22 cellular contexts compared by ENCODE assay signal in the genomic region with DNA sequence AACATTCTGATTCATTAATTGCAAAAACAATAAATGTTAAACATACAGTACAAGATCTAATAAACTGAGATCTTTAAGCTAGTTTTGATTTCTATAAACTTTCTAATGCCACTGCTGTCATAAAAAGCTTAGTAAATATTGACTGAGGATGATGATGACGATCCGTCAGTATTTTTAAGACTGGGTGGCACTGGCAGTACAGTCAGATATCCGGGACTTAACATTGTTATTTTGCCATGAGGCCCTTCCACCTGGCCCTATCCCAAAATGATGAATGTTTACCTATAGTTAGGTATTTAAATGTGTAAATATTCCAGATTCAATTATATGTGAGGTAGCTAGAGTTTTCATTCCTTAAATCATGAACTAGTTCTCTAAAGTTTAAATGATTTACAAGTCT.
A peak's percentile ranks its signal among the peaks of the same experiment; 100 is the strongest.
DNase-seq lines count a peak whose midpoint lies in the region; ATAC-seq and TF ChIP-seq lines count a peak whose summit lies in the region.
"Had no signal": no experiment of that assay in that cellular context is flagged by ENCODE, and none has a peak within 500 bp of the region (broad histone marks: within the 10 kb centered on the region; RNA-seq: fewer than 3 reads in every experiment).

No MANE protein-coding gene starts in this region.

- H3K27ac ChIP-seq in endodermal cell (ENCODE audit: low read depth, low read length): no peak overlapping the region
- H3K27ac ChIP-seq: hepatocyte, lower lobe of right lung, skin epidermis had no signal

- no peaks in the 10 kb centered on the region for H3K36me3 ChIP-seq in endodermal cell (ENCODE audit: control insufficient read depth, insufficient read depth, low read length)
- H3K36me3 ChIP-seq: lower lobe of right lung had no signal

- H3K4me1 Mint-ChIP-seq in endodermal cell: peaks cover 8% of the 10 kb centered on the region
- H3K4me1 Mint-ChIP-seq in activated CD8-positive, alpha-beta T cell treated with anti-CD3 and anti-CD28 coated beads, Interleukin-2, amount 10 ng/mL, durations not matched to agents 7 days and 5 days (ENCODE audit: low read depth): no peaks in the 10 kb centered on the region
- H3K4me1 Mint-ChIP-seq in activated CD8-positive, alpha-beta T cell treated with anti-CD3 and anti-CD28 coated beads for 36 hours (ENCODE audit: low read depth): no peaks in the 10 kb centered on the region
- H3K4me1 Mint-ChIP-seq: CD8-positive, alpha-beta memory T cell had no signal

- 100% methylated on average over 2 to 3 of the region's 3 CpGs for WGBS in endodermal cell (ENCODE audit: insufficient coverage in 1 of 2, insufficient read length in 1 of 2), 2 experiments

- H3K9me3 ChIP-seq in endodermal cell (ENCODE audit: control insufficient read depth, low read length): no peaks in the 10 kb centered on the region
- H3K9me3 ChIP-seq: lower lobe of right lung had no signal

- no peak for ATAC-seq in activated CD8-positive, alpha-beta T cell treated with anti-CD3 and anti-CD28 coated beads, Interleukin-2, amount 10 ng/mL, durations not matched to agents 7 days and 5 days
- ATAC-seq in activated CD8-positive, alpha-beta T cell treated with anti-CD3 and anti-CD28 coated beads for 36 hours: no peak
- ATAC-seq: lower lobe of right lung, WTC11 had no signal

- CTCF ChIA-PET in activated CD8-positive, alpha-beta T cell treated with anti-CD3 and anti-CD28 coated beads, Interleukin-2, amount 10 ng/mL, durations not matched to agents 7 days and 5 days (lab: Charles Lee): no interaction called here
- CTCF ChIA-PET in activated CD8-positive, alpha-beta T cell treated with anti-CD3 and anti-CD28 coated beads for 36 hours (lab: Charles Lee): no interaction called here

- H3K4me1 ChIP-seq in endodermal cell (ENCODE audit: control insufficient read depth, insufficient read depth, low read length): no peaks in the 10 kb centered on the region
- H3K4me1 ChIP-seq: lower lobe of right lung had no signal

- no peaks in the 10 kb centered on the region for H3K27me3 ChIP-seq in endodermal cell (ENCODE audit: control insufficient read depth, insufficient read depth, low read length, poor library complexity, severe bottlenecking)
- H3K27me3 ChIP-seq: hepatocyte had no signal

- H3K9ac ChIP-seq in endodermal cell (ENCODE audit: extremely low read depth, low read length, poor library complexity, severe bottlenecking): no peak overlapping the region

- peaks cover 16% of the 10 kb centered on the region for H3K36me3 Mint-ChIP-seq in endodermal cell (ENCODE audit: low read depth)
- H3K36me3 Mint-ChIP-seq in activated CD8-positive, alpha-beta T cell treated with anti-CD3 and anti-CD28 coated beads, Interleukin-2, amount 10 ng/mL, durations not matched to agents 7 days and 5 days (ENCODE audit: low read depth): no peaks in the 10 kb centered on the region
- H3K36me3 Mint-ChIP-seq in activated CD8-positive, alpha-beta T cell treated with anti-CD3 and anti-CD28 coated beads for 36 hours (ENCODE audit: low read depth): no peaks in the 10 kb centered on the region
- H3K36me3 Mint-ChIP-seq: CD8-positive, alpha-beta memory T cell had no signal

- POLR2A ChIA-PET in activated CD8-positive, alpha-beta T cell treated with anti-CD3 and anti-CD28 coated beads, Interleukin-2, amount 10 ng/mL, durations not matched to agents 7 days and 5 days (lab: Charles Lee): no interaction called here
- POLR2A ChIA-PET in activated CD8-positive, alpha-beta T cell treated with anti-CD3 and anti-CD28 coated beads for 36 hours (lab: Charles Lee): no interaction called here

- no peak for TF ChIP-seq CTCF in LNCaP clone FGC (IDR thresholded peaks at IDR 0.05; ENCODE audit: control insufficient read depth, extremely low read depth, insufficient read depth)
- TF ChIP-seq CTCF in epithelial cell of esophagus (IDR thresholded peaks at IDR 0.05; ENCODE audit: insufficient read depth, low read depth, low read length, missing control alignments): no peak
- no peak for TF ChIP-seq CTCF in endodermal cell (conservative IDR thresholded peaks at IDR 0.05)
- TF ChIP-seq CTCF in activated CD8-positive, alpha-beta T cell treated with anti-CD3 and anti-CD28 coated beads for 36 hours (IDR thresholded peaks at IDR 0.05): no peak

- H3K4me3 ChIP-seq in LNCaP clone FGC (ENCODE audit: low read depth, low read length) (no peak overlapping the region), epithelial cell of esophagus (ENCODE audit: low read length) (no peak overlapping the region), endodermal cell (ENCODE audit: low read length) (no peak overlapping the region)
- H3K4me3 ChIP-seq: hepatocyte, lower lobe of right lung, skin epidermis had no signal

- DNase-seq in DMS153 (lab: John Stamatoyannopoulos, UW) (peak; percentile 47), LNCaP clone FGC (ENCODE audit: low read depth) (peak; percentile 99), NCI-H69 (lab: John Stamatoyannopoulos, UW) (peak; percentile 95), epithelial cell of esophagus (ENCODE audit: low read depth) (peak; percentile 27), endodermal cell (no peak)
- DNase-seq in activated CD8-positive, alpha-beta T cell treated with anti-CD3 and anti-CD28 coated beads, Interleukin-2, amount 10 ng/mL, durations not matched to agents 7 days and 5 days: no peak
- no peak for DNase-seq in activated CD8-positive, alpha-beta T cell treated with anti-CD3 and anti-CD28 coated beads for 36 hours
- DNase-seq: activated CD4-positive, alpha-beta T cell treated with anti-CD3 and anti-CD28 coated beads, Interleukin-2, amount 50 U/mL, for 48 hours; activated T-cell treated with anti-CD3 and anti-CD28 coated beads for 4 hours; CD8-positive, alpha-beta memory T cell; islet precursor cell; Kasumi-1; lower lobe of right lung; NCI-H187; NCI-H526; stimulated activated CD4-positive, alpha-beta T cell treated with anti-CD3 and anti-CD28 coated beads, Interleukin-2, amount 100 ng/mL, for 48 hours; T-helper 2 cell; trophoblast cell had no signal

- H3K4me3 Mint-ChIP-seq in endodermal cell: no peak overlapping the region
- no peak overlapping the region for H3K4me3 Mint-ChIP-seq in activated CD8-positive, alpha-beta T cell treated with anti-CD3 and anti-CD28 coated beads, Interleukin-2, amount 10 ng/mL, durations not matched to agents 7 days and 5 days
- H3K4me3 Mint-ChIP-seq in activated CD8-positive, alpha-beta T cell treated with anti-CD3 and anti-CD28 coated beads for 36 hours: no peak overlapping the region
- H3K4me3 Mint-ChIP-seq: CD8-positive, alpha-beta memory T cell; stimulated activated naive CD8-positive, alpha-beta T cell treated with anti-CD3 and anti-CD28 coated beads, Interleukin-15, Interleukin-2, amounts not matched to agents 100 ng/mL and 50 ng/mL, for 24 hours; WTC11 had no signal

- no peaks in the 10 kb centered on the region for H3K27me3 Mint-ChIP-seq in endodermal cell (ENCODE audit: insufficient read depth)
- H3K27me3 Mint-ChIP-seq in activated CD8-positive, alpha-beta T cell treated with anti-CD3 and anti-CD28 coated beads, Interleukin-2, amount 10 ng/mL, durations not matched to agents 7 days and 5 days (ENCODE audit: low read depth): no peaks in the 10 kb centered on the region
- no peaks in the 10 kb centered on the region for H3K27me3 Mint-ChIP-seq in activated CD8-positive, alpha-beta T cell treated with anti-CD3 and anti-CD28 coated beads for 36 hours
- H3K27me3 Mint-ChIP-seq: stimulated activated naive CD8-positive, alpha-beta T cell treated with anti-CD3 and anti-CD28 coated beads, Interleukin-15, Interleukin-2, amounts not matched to agents 100 ng/mL and 50 ng/mL, for 24 hours had no signal

- H3K27ac Mint-ChIP-seq in endodermal cell: no peak overlapping the region
- H3K27ac Mint-ChIP-seq in activated CD8-positive, alpha-beta T cell treated with anti-CD3 and anti-CD28 coated beads, Interleukin-2, amount 10 ng/mL, durations not matched to agents 7 days and 5 days: no peak overlapping the region
- H3K27ac Mint-ChIP-seq in activated CD8-positive, alpha-beta T cell treated with anti-CD3 and anti-CD28 coated beads for 36 hours: no peak overlapping the region
- H3K27ac Mint-ChIP-seq: CD8-positive, alpha-beta memory T cell; stimulated activated naive CD8-positive, alpha-beta T cell treated with anti-CD3 and anti-CD28 coated beads, Interleukin-15, Interleukin-2, amounts not matched to agents 100 ng/mL and 50 ng/mL, for 24 hours; WTC11 had no signal

- peaks cover 16% of the 10 kb centered on the region for H3K9me3 Mint-ChIP-seq in endodermal cell
- H3K9me3 Mint-ChIP-seq in activated CD8-positive, alpha-beta T cell treated with anti-CD3 and anti-CD28 coated beads, Interleukin-2, amount 10 ng/mL, durations not matched to agents 7 days and 5 days (ENCODE audit: insufficient read depth): peaks cover 5% of the 10 kb centered on the region
- no peaks in the 10 kb centered on the region for H3K9me3 Mint-ChIP-seq in activated CD8-positive, alpha-beta T cell treated with anti-CD3 and anti-CD28 coated beads for 36 hours

- intact Hi-C loops in activated CD8-positive, alpha-beta T cell treated with anti-CD3 and anti-CD28 coated beads for 36 hours (cut with micrococcal nuclease): no loop called here

Comparison
In these comparisons a context has a peak if more than half of its experiments do, and no peak if none do; other contexts are left out.
1. DNase-seq: peak in DMS153 (single experiment), LNCaP clone FGC (single experiment), NCI-H69 (single experiment) and epithelial cell of esophagus (single experiment); none in endodermal cell (single experiment), activated CD8-positive, alpha-beta T cell treated with anti-CD3 and anti-CD28 coated beads, Interleukin-2, amount 10 ng/mL, durations not matched to agents 7 days and 5 days (single experiment) and activated CD8-positive, alpha-beta T cell treated with anti-CD3 and anti-CD28 coated beads for 36 hours (single experiment).